ENCODE assay signal across 8 cellular contexts in genomic region chr2:24550278-24550677, GRCh38. TPM values are rescaled to one million over a fixed set of nuclear protein-coding genes. Genes with fewer than 3 reads are reported as not detected.
A peak's percentile ranks its signal among the peaks of the same experiment; 100 is the strongest.
DNase-seq lines count a peak whose midpoint lies in the region; ATAC-seq, FAIRE-seq and TF ChIP-seq lines count a peak whose summit lies in the region.
"Not testable (repeated sequence)": the region's sequence is repeated elsewhere in the genome, so short reads cannot be mapped to it uniquely, and the experiment has no call there.

No MANE protein-coding gene starts in this region.

- not testable (repeated sequence) for H3K27me3 ChIP-seq in foreskin keratinocyte

- H3K36me3 Mint-ChIP-seq in activated CD4-positive, alpha-beta T cell treated with anti-CD3 and anti-CD28 coated beads for 36 hours (ENCODE audit: low read depth) = peaks cover 37% of the 10 kb centered on the region
- peaks cover 30% of the 10 kb centered on the region for H3K36me3 Mint-ChIP-seq in activated naive CD8-positive, alpha-beta T cell
- H3K36me3 Mint-ChIP-seq in central memory CD8-positive, alpha-beta T cell (ENCODE audit: insufficient read depth) = not testable (repeated sequence)
- peaks cover 28% of the 10 kb centered on the region for H3K36me3 Mint-ChIP-seq in natural killer cell treated with Interleukin-12 subunit alpha and Interleukin-12 subunit beta and Interleukin-15 and Interleukin-18, amount 100 ng/mL, for 72 hours
- peaks cover 31 to 42% of the 10 kb centered on the region in 2 donors for H3K36me3 Mint-ChIP-seq in stimulated activated naive B cell treated with anti-CD40 and anti-IgM and Interleukin-4, amounts not matched to agents 10 μg/mL and 1 μg/mL and 100 μg/mL, for 72 hours

- H3K4me3 Mint-ChIP-seq in activated CD4-positive, alpha-beta T cell treated with anti-CD3 and anti-CD28 coated beads for 36 hours; activated naive CD8-positive, alpha-beta T cell; central memory CD8-positive, alpha-beta T cell; stimulated activated naive B cell treated with anti-CD40 and anti-IgM and Interleukin-4, amounts not matched to agents 10 μg/mL and 1 μg/mL and 100 μg/mL, for 72 hours: not testable (repeated sequence)
- peak overlapping the region; percentile 28 for H3K4me3 Mint-ChIP-seq in natural killer cell treated with Interleukin-12 subunit alpha and Interleukin-12 subunit beta and Interleukin-15 and Interleukin-18, amount 100 ng/mL, for 72 hours

- H3K4me1 Mint-ChIP-seq in activated CD4-positive, alpha-beta T cell treated with anti-CD3 and anti-CD28 coated beads for 36 hours = peaks cover 16% of the 10 kb centered on the region
- H3K4me1 Mint-ChIP-seq in activated naive CD8-positive, alpha-beta T cell (ENCODE audit: low read depth) = peaks cover 30% of the 10 kb centered on the region
- H3K4me1 Mint-ChIP-seq in central memory CD8-positive, alpha-beta T cell = peaks cover 51% of the 10 kb centered on the region
- H3K4me1 Mint-ChIP-seq in natural killer cell treated with Interleukin-12 subunit alpha and Interleukin-12 subunit beta and Interleukin-15 and Interleukin-18, amount 100 ng/mL, for 72 hours (ENCODE audit: low read depth in 2 of 2) = peaks cover 39 to 51% of the 10 kb centered on the region in 2 donors
- H3K4me1 Mint-ChIP-seq in stimulated activated naive B cell treated with anti-CD40 and anti-IgM and Interleukin-4, amounts not matched to agents 10 μg/mL and 1 μg/mL and 100 μg/mL, for 72 hours = not testable (repeated sequence)

- peak overlapping the region; percentile 22 for H3K27ac Mint-ChIP-seq in activated CD4-positive, alpha-beta T cell treated with anti-CD3 and anti-CD28 coated beads for 36 hours
- peak overlapping the region; percentile 10 for H3K27ac Mint-ChIP-seq in activated naive CD8-positive, alpha-beta T cell
- peak overlapping the region; percentile 0 for H3K27ac Mint-ChIP-seq in central memory CD8-positive, alpha-beta T cell (ENCODE audit: low read depth)
- peak overlapping the region; percentile 51 to 67 for H3K27ac Mint-ChIP-seq in natural killer cell treated with Interleukin-12 subunit alpha and Interleukin-12 subunit beta and Interleukin-15 and Interleukin-18, amount 100 ng/mL, for 72 hours
- peak overlapping the region; percentile 26 for H3K27ac Mint-ChIP-seq in stimulated activated naive B cell treated with anti-CD40 and anti-IgM and Interleukin-4, amounts not matched to agents 10 μg/mL and 1 μg/mL and 100 μg/mL, for 72 hours

- intact Hi-C loops in activated CD4-positive, alpha-beta T cell treated with anti-CD3 and anti-CD28 coated beads for 36 hours (cut with DNase I, micrococcal nuclease) = loop anchor here in 1 of 2 experiments (10.0 kb wide), 1 partner anchor 555 kb away; no protein-coding TSS in a partner anchor

- CTCF ChIA-PET in activated CD4-positive, alpha-beta T cell treated with anti-CD3 and anti-CD28 coated beads for 36 hours (lab: Charles Lee) = interaction anchor here (1.2 to 1.7 kb wide), 2 partner anchors 10 to 23 kb away, joined by 3 to 4 read pairs; no protein-coding TSS in a partner anchor

- peaks cover 28% of the 10 kb centered on the region for H3K9me3 Mint-ChIP-seq in activated CD4-positive, alpha-beta T cell treated with anti-CD3 and anti-CD28 coated beads for 36 hours (ENCODE audit: low read depth)
- H3K9me3 Mint-ChIP-seq in activated naive CD8-positive, alpha-beta T cell (ENCODE audit: low read depth); central memory CD8-positive, alpha-beta T cell: not testable (repeated sequence)
- peaks cover 12% of the 10 kb centered on the region for H3K9me3 Mint-ChIP-seq in natural killer cell treated with Interleukin-12 subunit alpha and Interleukin-12 subunit beta and Interleukin-15 and Interleukin-18, amount 100 ng/mL, for 72 hours
- peaks cover 13 to 17% of the 10 kb centered on the region in 2 donors for H3K9me3 Mint-ChIP-seq in stimulated activated naive B cell treated with anti-CD40 and anti-IgM and Interleukin-4, amounts not matched to agents 10 μg/mL and 1 μg/mL and 100 μg/mL, for 72 hours

- not testable (repeated sequence) for TF ChIP-seq CTCF in foreskin keratinocyte (conservative IDR thresholded peaks at IDR 0.05)

- not testable (repeated sequence) for H3K4me1 ChIP-seq in foreskin keratinocyte

- peak; percentile 63 for ATAC-seq in activated CD4-positive, alpha-beta T cell treated with anti-CD3 and anti-CD28 coated beads for 36 hours
- ATAC-seq in central memory CD8-positive, alpha-beta T cell (replicated peaks; ENCODE audit: extremely low read depth, poor library complexity, severe bottlenecking); stimulated activated naive B cell treated with anti-CD40 and anti-IgM and Interleukin-4, amounts not matched to agents 10 μg/mL and 1 μg/mL and 100 μg/mL, for 72 hours (replicated peaks): not testable (repeated sequence)
- ATAC-seq in foreskin keratinocyte = peak; percentile 50
- ATAC-seq in natural killer cell treated with Interleukin-12 subunit alpha and Interleukin-12 subunit beta and Interleukin-15 and Interleukin-18, amount 100 ng/mL, for 72 hours = peak; percentile 59 to 86

- H3K27ac ChIP-seq in foreskin keratinocyte = not testable (repeated sequence)

- POLR2A ChIA-PET in activated CD4-positive, alpha-beta T cell treated with anti-CD3 and anti-CD28 coated beads for 36 hours (lab: Charles Lee) = not testable (repeated sequence)

- not testable (repeated sequence) for H3K27me3 Mint-ChIP-seq in activated CD4-positive, alpha-beta T cell treated with anti-CD3 and anti-CD28 coated beads for 36 hours; activated naive CD8-positive, alpha-beta T cell; central memory CD8-positive, alpha-beta T cell; natural killer cell treated with Interleukin-12 subunit alpha and Interleukin-12 subunit beta and Interleukin-15 and Interleukin-18, amount 100 ng/mL, for 72 hours; stimulated activated naive B cell treated with anti-CD40 and anti-IgM and Interleukin-4, amounts not matched to agents 10 μg/mL and 1 μg/mL and 100 μg/mL, for 72 hours

- peak; percentile 53 for FAIRE-seq in GM18507 (lab: Jason Lieb, UNC)
- not testable (repeated sequence) for FAIRE-seq in RCC 7860 (lab: Jason Lieb, UNC)

- not testable (repeated sequence) for DNase-seq in GM18507 (ENCODE audit: extremely low spot score, insufficient read length, low read depth); central memory CD8-positive, alpha-beta T cell (ENCODE audit: low spot score in 2 of 2); stimulated activated naive B cell treated with anti-CD40 and anti-IgM and Interleukin-4, amounts not matched to agents 10 μg/mL and 1 μg/mL and 100 μg/mL, for 72 hours
- DNase-seq in RCC 7860 (ENCODE audit: low spot score) = peak; percentile 27
- peak; percentile 10 for DNase-seq in activated CD4-positive, alpha-beta T cell treated with anti-CD3 and anti-CD28 coated beads for 36 hours
- peak; percentile 3 to 15 for DNase-seq in foreskin keratinocyte
- DNase-seq in natural killer cell treated with Interleukin-12 subunit alpha and Interleukin-12 subunit beta and Interleukin-15 and Interleukin-18, amount 100 ng/mL, for 72 hours (ENCODE audit: low spot score) = peak; percentile 73

RNA-seq across cellular contexts. Expression of gene NCOA1, which starts 59.2 kb away (rescaled TPM):
- total RNA-seq in activated CD4-positive, alpha-beta T cell treated with anti-CD3 and anti-CD28 coated beads for 36 hours = 10 to 100 TPM; 20.6 to 29.3 TPM
- total RNA-seq in foreskin keratinocyte = 5.3 and 6.0 TPM in 2 replicates
- 1.0 and 1.1 TPM in 2 replicates for polyA plus RNA-seq in foreskin keratinocyte
- total RNA-seq in natural killer cell treated with Interleukin-12 subunit alpha and Interleukin-12 subunit beta and Interleukin-15 and Interleukin-18, amount 100 ng/mL, for 72 hours = 100 to 1,000 TPM in 1 of 2 donors, 10 to 100 TPM in 1; 84.1 to 139 TPM

Comparison
In these comparisons a context has a peak if more than half of its experiments do, and no peak if none do; other contexts are left out.
1. H3K27ac Mint-ChIP-seq: peak in every context shown above with its lines; median percentile 59 in natural killer cell treated with Interleukin-12 subunit alpha and Interleukin-12 subunit beta and Interleukin-15 and Interleukin-18, amount 100 ng/mL, for 72 hours; 26 in stimulated activated naive B cell treated with anti-CD40 and anti-IgM and Interleukin-4, amounts not matched to agents 10 μg/mL and 1 μg/mL and 100 μg/mL, for 72 hours; 22 in activated CD4-positive, alpha-beta T cell treated with anti-CD3 and anti-CD28 coated beads for 36 hours; 10 in activated naive CD8-positive, alpha-beta T cell; 0 in central memory CD8-positive, alpha-beta T cell.